9 cellular contexts compared by ENCODE assay signal in genomic region chr4:183906736-183907651, GRCh38. TPM values are rescaled to one million over a fixed set of nuclear protein-coding genes. Genes with fewer than 3 reads are reported as not detected.
DNase-seq lines count a peak whose midpoint lies in the region; TF ChIP-seq lines count a peak whose summit lies in the region.
"Had no signal": no experiment of that assay in that cellular context is flagged by ENCODE, and none has a peak within 500 bp of the region (broad histone marks: within the 10 kb centered on the region; RNA-seq: fewer than 3 reads in every experiment).

No MANE protein-coding gene starts in this region.

- intact Hi-C loops in esophagus squamous epithelium (cut with DNase I) (no loop called here), vagina (cut with DNase I) (no loop called here)

- H3K4me3 ChIP-seq in esophagus squamous epithelium (peak overlapping the region; percentile 37 to 75 (median 63)), muscle layer of duodenum (ENCODE audit: low read depth in 1 of 2, low read length in 2 of 2) (peak overlapping the region; percentile 43 to 52), vagina (peak overlapping the region; percentile 58 to 73)

- H3K27ac ChIP-seq in esophagus squamous epithelium (peak overlapping the region; percentile 42 to 82 (median 70)), muscle layer of duodenum (ENCODE audit: low read length) (no peak overlapping the region), vagina (peak overlapping the region; percentile 32)

- H3K9me3 ChIP-seq in esophagus squamous epithelium (no peaks in the 10 kb centered on the region), muscle layer of duodenum (ENCODE audit: control insufficient read depth in 1 of 2, low read length in 2 of 2) (no peaks in the 10 kb centered on the region), vagina (no peaks in the 10 kb centered on the region)

- H3K36me3 ChIP-seq in esophagus squamous epithelium (no peaks in the 10 kb centered on the region), muscle layer of duodenum (ENCODE audit: control insufficient read depth in 1 of 2, insufficient read depth in 2 of 2, low read length in 2 of 2) (no peaks in the 10 kb centered on the region), vagina (no peaks in the 10 kb centered on the region)

- peaks cover 0 to 26% (median 0%) of the 10 kb centered on the region in 4 donors for H3K27me3 ChIP-seq in esophagus squamous epithelium
- no peaks in the 10 kb centered on the region for H3K27me3 ChIP-seq in muscle layer of duodenum (ENCODE audit: low read depth, low read length)
- no peaks in the 10 kb centered on the region for H3K27me3 ChIP-seq in vagina

- WGBS in esophagus squamous epithelium, 2 donors: 42 to 64% methylated on average over 22 of the region's 54 CpGs

- TF ChIP-seq CTCF in esophagus squamous epithelium (IDR thresholded peaks at IDR 0.05): no peak
- TF ChIP-seq CTCF in vagina (IDR thresholded peaks at IDR 0.05): no peak

- no peak for TF ChIP-seq POLR2A in esophagus squamous epithelium (IDR thresholded peaks at IDR 0.05)
- TF ChIP-seq POLR2A in vagina (IDR thresholded peaks at IDR 0.05): no peak

- peaks cover 7 to 41% (median 12%) of the 10 kb centered on the region in 3 donors for H3K4me1 ChIP-seq in esophagus squamous epithelium
- H3K4me1 ChIP-seq in muscle layer of duodenum (ENCODE audit: control insufficient read depth in 1 of 2, insufficient read depth in 2 of 2, low read length in 2 of 2): peaks cover 0 to 30% of the 10 kb centered on the region in 2 donors
- peaks cover 25% of the 10 kb centered on the region for H3K4me1 ChIP-seq in vagina

- peak; percentile 6 for DNase-seq in stimulated activated CD4-positive, alpha-beta T cell treated with anti-CD3 and anti-CD28 coated beads, Interleukin-15, amount 100 ng/mL, for 24 hours
- DNase-seq in stimulated activated CD4-positive, alpha-beta T cell treated with anti-CD3 and anti-CD28 coated beads, Interleukin-4, amount 100 ng/mL, for 1 hour: no peak
- DNase-seq in esophagus squamous epithelium (lab: John Stamatoyannopoulos, UW) (no peak), vagina (ENCODE audit: extremely low spot score in 2 of 2) (peak in 1 of 2 donors; percentile 84), NCI-H774 (lab: John Stamatoyannopoulos, UW) (no peak), NCI-H2029 (lab: John Stamatoyannopoulos, UW) (no peak), HPDE6-E6E7 (ENCODE audit: extremely low spot score) (no peak)
- DNase-seq: NCI-H446 had no signal

RNA-seq across cellular contexts. Expression of gene STOX2, which starts 1.9 kb away (rescaled TPM):
- total RNA-seq in esophagus squamous epithelium (10 to 100 TPM; 21.6 to 23.7 (median 22.8) TPM), vagina (11.5 TPM)
